In genomic region chr5:43231977-43232376, GRCh38 we compare ENCODE assay signal across 8 cellular contexts. TPM values are rescaled to one million over a fixed set of nuclear protein-coding genes. Genes with fewer than 3 reads are reported as not detected.
DNase-seq lines count a peak whose midpoint lies in the region; ATAC-seq and TF ChIP-seq lines count a peak whose summit lies in the region.

No MANE protein-coding gene starts in this region.

- H3K9ac ChIP-seq in neuronal stem cell (ENCODE audit: low read depth, low read length, poor library complexity), result no peak overlapping the region

- TF ChIP-seq POLR2A in body of pancreas (IDR thresholded peaks at IDR 0.05), result no peak

- H3K36me3 ChIP-seq in body of pancreas (replicated peaks in 1 of 2; ENCODE audit: insufficient read depth in 1 of 2, low read depth in 2 of 2) (no peaks in the 10 kb centered on the region), neuronal stem cell (replicated peaks in 1 of 2; ENCODE audit: control insufficient read depth in 2 of 2, insufficient read depth in 2 of 2, low read length in 2 of 2) (no peaks in the 10 kb centered on the region)

- 29 to 56% methylated on average over 2 to 3 of the region's 3 CpGs for WGBS in body of pancreas, 2 donors
- WGBS in neuronal stem cell (ENCODE audit: extremely low coverage in 2 of 2, insufficient read length in 2 of 2, insufficient replicate concordance in 1 of 2), 2 donors, result no CpG with 5 or more reads among the region's 3 CpGs

- intact Hi-C loops in body of pancreas (cut with DNase I), result no loop called here

- ATAC-seq in body of pancreas, result peak; percentile 76

- no peak overlapping the region for H2AK5ac ChIP-seq in neuronal stem cell (ENCODE audit: low read depth, low read length)

- no peaks in the 10 kb centered on the region for H3K79me1 ChIP-seq in neuronal stem cell (ENCODE audit: low read depth, low read length)

- H3K9me3 ChIP-seq in body of pancreas (no peaks in the 10 kb centered on the region), neuronal stem cell (replicated peaks in 1 of 2; ENCODE audit: control insufficient read depth in 2 of 2, insufficient read depth in 1 of 2, low read depth in 1 of 2, low read length in 2 of 2) (no peaks in the 10 kb centered on the region)

- no peak overlapping the region for H4K8ac ChIP-seq in neuronal stem cell (ENCODE audit: low read depth, low read length)

- peak; percentile 56 for DNase-seq in activated CD8-positive, alpha-beta memory T cell treated with anti-CD3 and anti-CD28 coated beads for 24 hours
- no peak for DNase-seq in activated CD8-positive, alpha-beta memory T cell treated with anti-CD3 and anti-CD28 coated beads, Interleukin-2, amount 50 U/mL, for 4 hours
- DNase-seq in LNCaP clone FGC (ENCODE audit: low read depth), result no peak
- peak; percentile 62 to 88 (median 64) for DNase-seq in body of pancreas
- peak; percentile 1 for DNase-seq in stimulated activated CD4-positive, alpha-beta T cell treated with anti-CD3 and anti-CD28 coated beads, Interleukin-2, amount 100 ng/mL, for 4 hours (ENCODE audit: low read depth)
- no peak for DNase-seq in neuronal stem cell (ENCODE audit: low spot score)
- no peak for DNase-seq in KBM-7
- no peak for DNase-seq in Kasumi-1 (lab: John Stamatoyannopoulos, UW)

- H2BK15ac ChIP-seq in neuronal stem cell (ENCODE audit: low read length), result no peak overlapping the region

- no peak overlapping the region for H2BK12ac ChIP-seq in neuronal stem cell (ENCODE audit: low read length)

- H3K18ac ChIP-seq in neuronal stem cell (ENCODE audit: low read length), result no peak overlapping the region

- H4K91ac ChIP-seq in neuronal stem cell (ENCODE audit: low read depth, low read length, poor library complexity), result no peak overlapping the region

- peak overlapping the region in 2 of 4 donors; percentile 12 to 32 for H3K27ac ChIP-seq in body of pancreas
- H3K27ac ChIP-seq in neuronal stem cell (replicated peaks; ENCODE audit: low read length), result no peak overlapping the region

- H3K4me1 ChIP-seq in body of pancreas (peaks cover 7% of the 10 kb centered on the region), neuronal stem cell (ENCODE audit: control insufficient read depth in 2 of 2, insufficient read depth in 1 of 2, low read depth in 1 of 2, low read length in 2 of 2) (no peaks in the 10 kb centered on the region)

- H3K4ac ChIP-seq in neuronal stem cell (ENCODE audit: low read length), result no peak overlapping the region

- no peak overlapping the region for H2AFZ ChIP-seq in neuronal stem cell (ENCODE audit: low read length)

- H3K27me3 ChIP-seq in body of pancreas, result no peaks in the 10 kb centered on the region
- H3K27me3 ChIP-seq in neuronal stem cell (ENCODE audit: control insufficient read depth in 3 of 3, insufficient read depth in 3 of 3, low read depth in 1 of 3, low read length in 3 of 3), result peaks cover 0 to 7% (median 0%) of the 10 kb centered on the region in 3 experiments

- TF ChIP-seq CTCF in LNCaP clone FGC (IDR thresholded peaks at IDR 0.05; ENCODE audit: control insufficient read depth, extremely low read depth, insufficient read depth) (peak; percentile 38; the same call in 1 of the 2 replicates), body of pancreas (IDR thresholded peaks at IDR 0.05) (peak in 4 of 7 experiments; percentile 42 to 68 (median 48))

- no peak overlapping the region for H2BK120ac ChIP-seq in neuronal stem cell (ENCODE audit: low read depth, low read length)

- H3K4me2 ChIP-seq in neuronal stem cell (ENCODE audit: insufficient read depth, low read length, poor library complexity, severe bottlenecking), result no peak overlapping the region

- H3K23ac ChIP-seq in neuronal stem cell (ENCODE audit: low read depth, low read length, poor library complexity), result no peak overlapping the region

- H3K14ac ChIP-seq in neuronal stem cell (ENCODE audit: low read length), result no peak overlapping the region

- H3K4me3 ChIP-seq in LNCaP clone FGC (ENCODE audit: low read depth, low read length) (no peak overlapping the region), body of pancreas (no peak overlapping the region), neuronal stem cell (ENCODE audit: low read length in 2 of 2) (peak overlapping the region in 1 of 2 donors; percentile 50)

- in situ Hi-C loops in KBM-7 (cut with MboI; ENCODE audit: low pct_unique_long_range_greater_than_20kb, low sequenced_read_pairs), result no loop called here

- no peak overlapping the region for H2BK5ac ChIP-seq in neuronal stem cell (ENCODE audit: low read length)

RNA-seq across cellular contexts. Expression of gene NIM1K, which starts 40.0 kb away (rescaled TPM):
- total RNA-seq in body of pancreas, result under 1 TPM in 1 of 2 donors, not detected in 1; 0.52 TPM
- polyA plus RNA-seq in neuronal stem cell (2013, experiment 1 of 2), result 0.06 TPM
- not detected for polyA plus RNA-seq in neuronal stem cell (2013, experiment 2 of 2)

Comparison
In these comparisons a context has a peak if more than half of its experiments do, and no peak if none do; other contexts are left out.
1. DNase-seq: peak in activated CD8-positive, alpha-beta memory T cell treated with anti-CD3 and anti-CD28 coated beads for 24 hours (single experiment), body of pancreas (4 of 4) and stimulated activated CD4-positive, alpha-beta T cell treated with anti-CD3 and anti-CD28 coated beads, Interleukin-2, amount 100 ng/mL, for 4 hours (single experiment); none in activated CD8-positive, alpha-beta memory T cell treated with anti-CD3 and anti-CD28 coated beads, Interleukin-2, amount 50 U/mL, for 4 hours (single experiment), LNCaP clone FGC (single experiment), neuronal stem cell (single experiment), KBM-7 (single experiment) and Kasumi-1 (0 of 2).